35 cellular contexts compared by ENCODE assay signal in the genomic region with DNA sequence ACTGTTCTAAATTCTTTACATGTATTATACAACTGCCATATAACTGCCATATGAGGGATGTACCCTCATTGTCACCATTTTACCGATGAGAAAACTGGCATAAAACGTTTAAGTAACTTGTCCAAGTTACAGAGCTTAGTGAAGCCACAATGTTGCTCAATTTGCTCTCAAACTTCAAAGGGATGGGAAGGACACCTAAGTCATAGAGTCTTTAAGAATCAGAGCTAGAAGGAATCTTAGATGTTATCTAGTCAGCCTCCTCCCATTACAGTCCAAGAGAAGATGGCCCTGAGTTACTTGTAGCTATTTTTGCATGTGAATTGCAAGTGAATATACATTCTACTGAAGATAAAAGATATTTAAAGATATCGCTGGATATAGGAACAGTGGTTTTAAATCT. TPM values are rescaled to one million over a fixed set of nuclear protein-coding genes. Genes with fewer than 3 reads are reported as not detected.
A peak's percentile ranks its signal among the peaks of the same experiment; 100 is the strongest.
DNase-seq lines count a peak whose midpoint lies in the region; ATAC-seq and TF ChIP-seq lines count a peak whose summit lies in the region.
"Had no signal": no experiment of that assay in that cellular context is flagged by ENCODE, and none has a peak within 500 bp of the region (broad histone marks: within the 10 kb centered on the region; RNA-seq: fewer than 3 reads in every experiment).

No MANE protein-coding gene starts in this region.

- H3K27me3 ChIP-seq in DOHH2 (ENCODE audit: control insufficient read depth, low read length), result no peaks in the 10 kb centered on the region
- H3K27me3 ChIP-seq in trophoblast cell (ENCODE audit: insufficient read depth, low read length), result no peaks in the 10 kb centered on the region
- H3K27me3 ChIP-seq in MM.1S (replicated peaks; ENCODE audit: insufficient read depth, low read length), result no peaks in the 10 kb centered on the region
- H3K27me3 ChIP-seq: pancreas, right atrium auricular region, stomach, thyroid gland, vagina had no signal

- H2AFZ ChIP-seq in trophoblast cell (ENCODE audit: insufficient read depth, low read length, poor library complexity) (no peak overlapping the region), MM.1S (ENCODE audit: low read length) (no peak overlapping the region)

- H3K4me3 Mint-ChIP-seq in activated T-cell treated with anti-CD3 and anti-CD28 coated beads, Interleukin-2, amount 50 U/mL, for 72 hours, result peak overlapping the region; percentile 8 to 53
- H3K4me3 Mint-ChIP-seq in T-cell, result peak overlapping the region in 1 of 3 donors; percentile 58
- H3K4me3 Mint-ChIP-seq: activated CD8-positive, alpha-beta memory T cell treated with anti-CD3 and anti-CD28 coated beads, Interleukin-2, amount 10 ng/mL, durations not matched to agents 7 days and 5 days; neural crest cell had no signal

- no peak overlapping the region for H3K4ac ChIP-seq in trophoblast cell (ENCODE audit: low read depth, low read length)

- H3K4me1 ChIP-seq in DOHH2 (ENCODE audit: control insufficient read depth, low read length) (peaks cover 97% of the 10 kb centered on the region), trophoblast cell (ENCODE audit: control insufficient read depth in 1 of 2, insufficient read depth in 2 of 2, low read length in 2 of 2) (peaks cover 0 to 2% of the 10 kb centered on the region in 2 experiments), MM.1S (ENCODE audit: low read length) (no peaks in the 10 kb centered on the region)
- H3K4me1 ChIP-seq: HAP-1, pancreas, right atrium auricular region, thyroid gland, vagina had no signal

- H2BK5ac ChIP-seq in trophoblast cell (ENCODE audit: low read depth, low read length, poor library complexity), result no peak overlapping the region

- no peaks in the 10 kb centered on the region for H3K27me3 Mint-ChIP-seq in activated T-cell treated with anti-CD3 and anti-CD28 coated beads, Interleukin-2, amount 50 U/mL, for 72 hours (ENCODE audit: low read depth)
- no peaks in the 10 kb centered on the region for H3K27me3 Mint-ChIP-seq in T-cell

- WGBS in trophoblast cell (ENCODE audit: extremely low coverage, insufficient coverage, insufficient read length), result no CpG with 5 or more reads among the region's 3 CpGs

- H3K18ac ChIP-seq in trophoblast cell (ENCODE audit: low read length), result no peak overlapping the region

- H3K27ac Mint-ChIP-seq in activated T-cell treated with anti-CD3 and anti-CD28 coated beads, Interleukin-2, amount 50 U/mL, for 72 hours, result peak overlapping the region; percentile 89
- peak overlapping the region; percentile 18 to 39 for H3K27ac Mint-ChIP-seq in T-cell
- H3K27ac Mint-ChIP-seq: activated CD8-positive, alpha-beta memory T cell treated with anti-CD3 and anti-CD28 coated beads, Interleukin-2, amount 10 ng/mL, durations not matched to agents 7 days and 5 days had no signal

- no peaks in the 10 kb centered on the region for H3K36me3 Mint-ChIP-seq in activated T-cell treated with anti-CD3 and anti-CD28 coated beads, Interleukin-2, amount 50 U/mL, for 72 hours (ENCODE audit: insufficient read depth in 2 of 2)
- no peaks in the 10 kb centered on the region for H3K36me3 Mint-ChIP-seq in T-cell
- H3K36me3 Mint-ChIP-seq: activated CD8-positive, alpha-beta memory T cell treated with anti-CD3 and anti-CD28 coated beads, Interleukin-2, amount 10 ng/mL, durations not matched to agents 7 days and 5 days had no signal

- H3K4me2 ChIP-seq in DOHH2 (ENCODE audit: low read length) (peak overlapping the region; percentile 92), trophoblast cell (ENCODE audit: low read length) (no peak overlapping the region), MM.1S (ENCODE audit: low read depth, low read length) (no peak overlapping the region)
- H3K4me2 ChIP-seq: KMS-11 had no signal

- H2BK120ac ChIP-seq in trophoblast cell (ENCODE audit: insufficient read depth, low read length, poor library complexity), result no peak overlapping the region

- H3K36me3 ChIP-seq in DOHH2 (ENCODE audit: control insufficient read depth, low read length) (peaks cover 2% of the 10 kb centered on the region; the same call in 1 of the 2 replicates), trophoblast cell (ENCODE audit: control insufficient read depth in 1 of 2, insufficient read depth in 2 of 2, low read length in 2 of 2) (no peaks in the 10 kb centered on the region), MM.1S (replicated peaks; ENCODE audit: insufficient read depth, low read length) (no peaks in the 10 kb centered on the region)
- H3K36me3 ChIP-seq: brain microvascular endothelial cell, HAP-1, MG63, pancreas, right atrium auricular region, stomach, thyroid gland, vagina had no signal

- no peak overlapping the region for H4K91ac ChIP-seq in trophoblast cell (ENCODE audit: low read depth, low read length)

- no peaks in the 10 kb centered on the region for H3K9me3 Mint-ChIP-seq in activated T-cell treated with anti-CD3 and anti-CD28 coated beads, Interleukin-2, amount 50 U/mL, for 72 hours
- no peaks in the 10 kb centered on the region for H3K9me3 Mint-ChIP-seq in T-cell
- H3K9me3 Mint-ChIP-seq: neural crest cell had no signal

- no peak overlapping the region for H4K12ac ChIP-seq in trophoblast cell (ENCODE audit: low read depth, low read length)

- H3F3A ChIP-seq in DOHH2 (ENCODE audit: control insufficient read depth, insufficient read depth), result peaks cover 43% of the 10 kb centered on the region
- H3F3A ChIP-seq in MM.1S (ENCODE audit: insufficient read depth, low read length), result no peaks in the 10 kb centered on the region

- H2BK12ac ChIP-seq in trophoblast cell (ENCODE audit: low read length), result no peak overlapping the region

- H3K9ac ChIP-seq in trophoblast cell (ENCODE audit: low read length) (no peak overlapping the region), MM.1S (ENCODE audit: low read length) (no peak overlapping the region)
- H3K9ac ChIP-seq: KMS-11 had no signal

- H4K20me1 ChIP-seq in DOHH2 (ENCODE audit: control insufficient read depth, insufficient read depth, low read depth, low read length) (no peaks in the 10 kb centered on the region), MM.1S (ENCODE audit: insufficient read depth, low read length) (no peaks in the 10 kb centered on the region)

- DNase-seq in activated T-cell treated with anti-CD3 and anti-CD28 coated beads, Interleukin-2, amount 50 U/mL, for 72 hours, result no peak
- no peak for DNase-seq in activated T-cell treated with anti-CD3 and anti-CD28 coated beads, Interleukin-2, amount 50 U/mL, for 48 hours
- DNase-seq in T-cell (no peak), trophoblast cell (peak; percentile 30 to 73), mucosa of gallbladder (ENCODE audit: low spot score) (no peak), MM.1S (no peak)
- no peak for DNase-seq in stimulated activated CD4-positive, alpha-beta T cell treated with anti-CD3 and anti-CD28 coated beads, Interleukin-4, amount 100 ng/mL, for 1 hour
- DNase-seq: ACHN; activated CD4-positive, alpha-beta T cell treated with anti-CD3 and anti-CD28 coated beads for 4 hours; activated CD8-positive, alpha-beta memory T cell treated with anti-CD3 and anti-CD28 coated beads, Interleukin-2, amount 10 ng/mL, durations not matched to agents 7 days and 5 days; brain microvascular endothelial cell; cerebellar nuclear complex; dermis blood vessel endothelial cell; DMS153; MG63; NCI-H2029; NCI-H524 treated with DMSO at 0.1 percent for 48 hours; pancreas; Right ventricle myocardium superior; small intestine; stomach; thyroid gland had no signal

- TF ChIP-seq CTCF in DOHH2 (IDR thresholded peaks at IDR 0.05; ENCODE audit: low read depth, low read length, poor library complexity, severe bottlenecking), result no peak
- TF ChIP-seq CTCF in MM.1S (IDR thresholded peaks at IDR 0.05; ENCODE audit: low read length), result no peak

- H3K4me1 Mint-ChIP-seq in activated T-cell treated with anti-CD3 and anti-CD28 coated beads, Interleukin-2, amount 50 U/mL, for 72 hours (ENCODE audit: low read depth), result peaks cover 69% of the 10 kb centered on the region
- H3K4me1 Mint-ChIP-seq in T-cell, result peaks cover 60 to 74% (median 63%) of the 10 kb centered on the region in 3 donors

- H3K79me2 ChIP-seq in DOHH2 (ENCODE audit: control insufficient read depth, low read length) (no peaks in the 10 kb centered on the region), trophoblast cell (ENCODE audit: control insufficient read depth, insufficient read depth, low read length, poor library complexity) (no peaks in the 10 kb centered on the region), MM.1S (ENCODE audit: low read length) (no peaks in the 10 kb centered on the region)

- no peaks in the 10 kb centered on the region for H3K9me2 ChIP-seq in DOHH2 (replicated peaks; ENCODE audit: control insufficient read depth, low read length)
- H3K9me2 ChIP-seq in MM.1S (replicated peaks; ENCODE audit: insufficient read depth, low read length), result no peaks in the 10 kb centered on the region

- peak overlapping the region; percentile 97 for H3K27ac ChIP-seq in DOHH2 (ENCODE audit: low read depth, low read length)
- no peak overlapping the region for H3K27ac ChIP-seq in trophoblast cell (ENCODE audit: low read depth, low read length)
- H3K27ac ChIP-seq in MM.1S (ENCODE audit: low read length), result no peak overlapping the region
- H3K27ac ChIP-seq: brain microvascular endothelial cell, HL-60, KMS-11, pancreas, right atrium auricular region, stomach, thyroid gland, vagina had no signal

- H4K8ac ChIP-seq in trophoblast cell (ENCODE audit: low read depth, low read length), result no peak overlapping the region

- peak in 1 of 2 donors; percentile 18 for ATAC-seq in activated T-cell treated with anti-CD3 and anti-CD28 coated beads, Interleukin-2, amount 50 U/mL, for 72 hours (replicated peaks in 1 of 2)
- ATAC-seq in T-cell (replicated peaks in 1 of 4), result no peak
- ATAC-seq: activated CD8-positive, alpha-beta memory T cell treated with anti-CD3 and anti-CD28 coated beads, Interleukin-2, amount 10 ng/mL, durations not matched to agents 7 days and 5 days; esophagus mucosa; left lobe of liver; pancreas; SK-N-SH treated with all-trans-retinoic acid at 6 μM for 48 hours had no signal

- H2AK5ac ChIP-seq in trophoblast cell (ENCODE audit: low read length), result no peak overlapping the region

- no peaks in the 10 kb centered on the region for H3K9me3 ChIP-seq in DOHH2 (ENCODE audit: control insufficient read depth, insufficient read depth, low read length)
- no peaks in the 10 kb centered on the region for H3K9me3 ChIP-seq in trophoblast cell (ENCODE audit: insufficient read depth, low read depth, low read length)
- no peaks in the 10 kb centered on the region for H3K9me3 ChIP-seq in MM.1S (replicated peaks; ENCODE audit: insufficient read depth, low read length)
- H3K9me3 ChIP-seq: HAP-1, MG63, pancreas, right atrium auricular region, stomach, thyroid gland, vagina had no signal

- H3K79me1 ChIP-seq in trophoblast cell (ENCODE audit: low read length), result no peaks in the 10 kb centered on the region

- H3K23ac ChIP-seq in trophoblast cell (ENCODE audit: low read length), result no peak overlapping the region

- H3K4me3 ChIP-seq in DOHH2 (ENCODE audit: low read length) (peak overlapping the region; percentile 73), trophoblast cell (ENCODE audit: low read depth, low read length) (no peak overlapping the region), MM.1S (ENCODE audit: low read length) (no peak overlapping the region)
- H3K4me3 ChIP-seq: HAP-1, MG63, pancreas, right atrium auricular region, stomach, thyroid gland, vagina had no signal

- CTCF ChIA-PET in T-cell (lab: Charles Lee), result interaction anchor here (0.9 to 1.7 kb wide), 8 partner anchors 9 to 128 kb away, joined by 3 to 8 read pairs (median 4); no protein-coding TSS in a partner anchor

- H3K14ac ChIP-seq in trophoblast cell (ENCODE audit: low read length), result no peak overlapping the region

- POLR2A ChIA-PET in T-cell (lab: Charles Lee), result interaction anchor here in 1 of 2 donors (0.6 kb wide), 2 partner anchors 18 to 19 kb away, joined by 3 read pairs; no protein-coding TSS in a partner anchor

RNA-seq across cellular contexts. Expression of gene SELL, which starts 31.7 kb away (rescaled TPM):
- 100 to 1,000 TPM; 211 to 331 TPM for total RNA-seq in activated T-cell treated with anti-CD3 and anti-CD28 coated beads, Interleukin-2, amount 50 U/mL, for 72 hours
- total RNA-seq in T-cell, result 100 to 1,000 TPM; 305 to 461 (median 336) TPM
- polyA plus RNA-seq in trophoblast cell (2013), result 1.1 and 1.2 TPM in 2 replicates
- total RNA-seq in mucosa of gallbladder, result 5.6 TPM
- total RNA-seq: fibroblast of villous mesenchyme, neural crest cell, vagina had no signal

RNA-seq across cellular contexts. Expression of gene SELP, which starts 49.8 kb away (rescaled TPM):
- 1 to 10 TPM; 1.6 to 3.6 TPM for total RNA-seq in activated T-cell treated with anti-CD3 and anti-CD28 coated beads, Interleukin-2, amount 50 U/mL, for 72 hours
- 1 to 10 TPM; 1.3 to 3.4 (median 1.9) TPM for total RNA-seq in T-cell
- 0.03 and 0.07 TPM in 2 replicates for polyA plus RNA-seq in trophoblast cell (2013)
- 12.6 TPM for total RNA-seq in mucosa of gallbladder
- total RNA-seq: fibroblast of villous mesenchyme, neural crest cell had no signal
- polyA plus RNA-seq: BJ had no signal

RNA-seq across cellular contexts. Expression of gene SELE, which starts 54.2 kb away (rescaled TPM):
- total RNA-seq in activated T-cell treated with anti-CD3 and anti-CD28 coated beads, Interleukin-2, amount 50 U/mL, for 72 hours, result not detected
- total RNA-seq in T-cell (not detected), mucosa of gallbladder (0.95 TPM)
- polyA plus RNA-seq in trophoblast cell (2013), result 0.03 and 0.04 TPM in 2 replicates
- total RNA-seq: activated CD8-positive, alpha-beta memory T cell treated with anti-CD3 and anti-CD28 coated beads, Interleukin-2, amount 10 ng/mL, durations not matched to agents 7 days and 5 days; fibroblast of villous mesenchyme; neural crest cell; T-helper 2 cell treated with Interferon-gamma antibody and Interleukin-4, amounts not matched to agents 100 ng/mL and 5 ng/mL, for 36 hours had no signal
- polyA plus RNA-seq: BJ had no signal

Comparison
In these comparisons a context has a peak if more than half of its experiments do, and no peak if none do; other contexts are left out.
1. DNase-seq: peak in trophoblast cell (2 of 2); none in activated T-cell treated with anti-CD3 and anti-CD28 coated beads, Interleukin-2, amount 50 U/mL, for 72 hours (0 of 2), activated T-cell treated with anti-CD3 and anti-CD28 coated beads, Interleukin-2, amount 50 U/mL, for 48 hours (0 of 2), T-cell (0 of 34), stimulated activated CD4-positive, alpha-beta T cell treated with anti-CD3 and anti-CD28 coated beads, Interleukin-4, amount 100 ng/mL, for 1 hour (single experiment), mucosa of gallbladder (single experiment) and MM.1S (single experiment).
2. RNA of gene SELL, which starts 31.7 kb away (total RNA-seq): 305 to 461 TPM in T-cell and 211 to 331 TPM in activated T-cell treated with anti-CD3 and anti-CD28 coated beads, Interleukin-2, amount 50 U/mL, for 72 hours; 5.6 TPM in mucosa of gallbladder (single experiment); every median in the first group is over 10 times any median in the second.